ENCODE assay signal across 12 cellular contexts in genomic region chr2:47572136-47572535, GRCh38. TPM values are rescaled to one million over a fixed set of nuclear protein-coding genes. Genes with fewer than 3 reads are reported as not detected.
"Had no signal": no experiment of that assay in that cellular context is flagged by ENCODE, and none has a peak within 500 bp of the region (broad histone marks: within the 10 kb centered on the region; RNA-seq: fewer than 3 reads in every experiment).

No MANE protein-coding gene starts in this region.

- H3K36me3 ChIP-seq: ascending aorta, heart right ventricle, right lobe of liver, thyroid gland, uterus had no signal

- H3K4me3 Mint-ChIP-seq: activated CD4-positive, alpha-beta memory T cell treated with anti-CD3 and anti-CD28 coated beads for 36 hours had no signal

- DNase-seq: activated CD4-positive, alpha-beta memory T cell treated with anti-CD3 and anti-CD28 coated beads for 36 hours; activated T-cell treated with anti-CD3 and anti-CD28 coated beads, Interleukin-2, amount 50 U/mL, for 48 hours; heart right ventricle; left ventricle myocardium superior; psoas muscle; right lobe of liver; thyroid gland; uterus had no signal

- H3K27ac Mint-ChIP-seq: activated CD4-positive, alpha-beta memory T cell treated with anti-CD3 and anti-CD28 coated beads for 36 hours; stimulated activated effector memory CD8-positive, alpha-beta T cell treated with anti-CD3 and anti-CD28 coated beads, Interleukin-12 subunit alpha, Interleukin-12 subunit beta, amount 100 ng/mL, for 72 hours had no signal

- ATAC-seq: activated CD4-positive, CD25-positive, alpha-beta regulatory T cell treated with anti-CD3 and anti-CD28 coated beads, Interleukin-2, amount 50 U/mL, for 24 hours had no signal

- H3K9me3 Mint-ChIP-seq: activated CD4-positive, alpha-beta memory T cell treated with anti-CD3 and anti-CD28 coated beads for 36 hours; stimulated activated effector memory CD8-positive, alpha-beta T cell treated with anti-CD3 and anti-CD28 coated beads, Interleukin-12 subunit alpha, Interleukin-12 subunit beta, amount 100 ng/mL, for 72 hours had no signal

- H3K36me3 Mint-ChIP-seq: activated CD4-positive, alpha-beta memory T cell treated with anti-CD3 and anti-CD28 coated beads for 36 hours; stimulated activated effector memory CD8-positive, alpha-beta T cell treated with anti-CD3 and anti-CD28 coated beads, Interleukin-12 subunit alpha, Interleukin-12 subunit beta, amount 100 ng/mL, for 72 hours had no signal

- H3K9me3 ChIP-seq: ascending aorta, psoas muscle, right lobe of liver, thyroid gland, uterus had no signal

- H3K27ac ChIP-seq: ascending aorta, heart right ventricle, psoas muscle, right lobe of liver, thyroid gland, uterus had no signal

RNA-seq across cellular contexts. Expression of gene KCNK12, which starts 1.4 kb away (rescaled TPM):
- total RNA-seq: ascending aorta, mesenteric fat pad, psoas muscle, right lobe of liver had no signal
